ENCODE assay signal across 7 cellular contexts in the genomic region with DNA sequence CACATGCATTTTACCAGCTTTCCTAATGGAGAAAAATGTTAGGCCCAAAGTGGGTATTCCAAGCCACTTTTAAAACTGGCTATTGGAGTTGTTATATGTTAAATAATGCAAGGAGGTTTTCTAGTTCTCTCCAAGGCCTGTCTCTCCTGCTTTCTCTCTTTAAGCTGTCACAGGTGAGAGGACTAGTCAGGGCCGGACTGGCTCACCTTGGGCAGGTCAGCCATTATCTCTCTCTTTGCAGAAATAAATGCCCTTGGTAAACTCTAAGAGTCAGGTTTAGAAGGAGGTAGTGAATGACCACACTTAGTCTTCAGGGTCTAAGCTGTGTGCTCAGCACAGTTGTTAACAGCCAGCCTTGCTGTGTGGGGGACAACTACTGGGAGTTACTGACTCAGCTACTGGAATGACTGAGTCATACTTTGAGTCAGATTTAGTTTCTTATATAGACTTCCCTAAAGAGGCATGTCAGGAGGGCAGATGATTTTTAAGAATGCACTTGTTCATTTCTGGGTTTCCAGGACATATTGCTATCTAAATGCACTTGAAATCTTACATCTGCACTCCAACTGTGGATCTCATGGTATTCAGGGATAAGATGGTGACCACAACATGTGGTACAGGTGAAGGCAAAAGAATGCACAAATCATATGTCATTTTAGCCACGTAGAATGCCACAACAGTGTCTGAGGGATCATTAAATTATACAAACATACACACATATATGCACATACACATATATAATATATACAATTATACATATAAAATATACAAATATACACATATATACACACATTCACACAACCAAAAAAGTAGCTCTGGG.
DNase-seq lines count a peak whose midpoint lies in the region; ATAC-seq, FAIRE-seq and TF ChIP-seq lines count a peak whose summit lies in the region.

No MANE protein-coding gene starts in this region.

- TF ChIP-seq POLR2A in H54 (IDR thresholded peaks at IDR 0.05; ENCODE audit: low read depth, low read length) (no peak), GM12878 (IDR thresholded peaks at IDR 0.05; ENCODE audit: low read depth, low read length) (no peak)

- H3K9me3 ChIP-seq in GM12878 (replicated peaks; ENCODE audit: control insufficient read depth, insufficient read depth, low read length) (no peaks in the 10 kb centered on the region), pancreas (no peaks in the 10 kb centered on the region), small intestine (ENCODE audit: control insufficient read depth, low read depth) (no peaks in the 10 kb centered on the region)

- no peak overlapping the region for H3K4me3 ChIP-seq in GM12878
- no peak overlapping the region for H3K4me3 ChIP-seq in pancreas
- no peak overlapping the region for H3K4me3 ChIP-seq in small intestine (ENCODE audit: low read depth in 1 of 2, low read length in 2 of 2)

- CTCF ChIA-PET in GM12878 (lab: Yijun Ruan, JAX), result no interaction called here

- no peak overlapping the region for H3K4me2 ChIP-seq in GM12878 (ENCODE audit: control insufficient read depth, insufficient read depth)

- H3K27ac ChIP-seq in GM12878 (ENCODE audit: control insufficient read depth, insufficient read depth), result no peak overlapping the region
- peak overlapping the region in 1 of 4 donors; percentile 15 for H3K27ac ChIP-seq in pancreas
- no peak overlapping the region for H3K27ac ChIP-seq in small intestine (ENCODE audit: low read depth in 1 of 2, low read length in 1 of 2)

- no peak for TF ChIP-seq RAD21 in GM12878 (IDR thresholded peaks at IDR 0.05; ENCODE audit: insufficient read depth, low read depth, low read length)

- H2AFZ ChIP-seq in GM12878 (ENCODE audit: control insufficient read depth, low read depth, low read length), result no peak overlapping the region

- peak; percentile 24 for DNase-seq in H54 (ENCODE audit: insufficient read length, low spot score)
- DNase-seq in LoVo (ENCODE audit: low spot score), result peak; percentile 58
- peak; percentile 11 for DNase-seq in GM12878 (ENCODE audit: low read depth, low spot score)
- peak in 1 of 6 donors; percentile 35 for DNase-seq in pancreas
- DNase-seq in small intestine, result no peak
- no peak for DNase-seq in NCI-H146 (lab: John Stamatoyannopoulos, UW)

- FAIRE-seq in H54 (lab: Jason Lieb, UNC) (peak; percentile 90), GM12878 (lab: Jason Lieb, UNC) (no peak), pancreas (lab: Jason Lieb, UNC) (no peak), small intestine (lab: Jason Lieb, UNC) (no peak)

- H3K79me2 ChIP-seq in GM12878 (ENCODE audit: control insufficient read depth, insufficient read depth, low read length), result no peaks in the 10 kb centered on the region

- intact Hi-C loops in GM12878 (cut with micrococcal nuclease; ENCODE audit: unreplicated experiment), result no loop called here
- intact Hi-C loops in pancreas (cut with DNase I), result no loop called here

- H3K27me3 ChIP-seq in GM12878 (replicated peaks in 1 of 2; ENCODE audit: control insufficient read depth in 2 of 2, insufficient read depth in 2 of 2, low read length in 1 of 2), result no peaks in the 10 kb centered on the region
- no peaks in the 10 kb centered on the region for H3K27me3 ChIP-seq in pancreas
- H3K27me3 ChIP-seq in small intestine (ENCODE audit: control insufficient read depth in 2 of 2, insufficient read depth in 2 of 2, low read length in 2 of 2), result no peaks in the 10 kb centered on the region

- no peak for TF ChIP-seq CTCF in GM12878 (IDR thresholded peaks at IDR 0.05 in 2 of 3, conservative IDR thresholded peaks at IDR 0.05 in 1 of 3; ENCODE audit: control insufficient read depth in 2 of 3, extremely low read depth in 1 of 3, insufficient read depth in 1 of 3, low read depth in 3 of 3, low read length in 3 of 3)
- TF ChIP-seq CTCF in pancreas (IDR thresholded peaks at IDR 0.05), result no peak

- H3K9ac ChIP-seq in GM12878 (ENCODE audit: control insufficient read depth, insufficient read depth, low read length), result no peak overlapping the region

- H3K36me3 ChIP-seq in GM12878 (ENCODE audit: control insufficient read depth in 2 of 2, insufficient read depth in 2 of 2, low read length in 1 of 2), result no peaks in the 10 kb centered on the region
- no peaks in the 10 kb centered on the region for H3K36me3 ChIP-seq in pancreas
- H3K36me3 ChIP-seq in small intestine (ENCODE audit: control insufficient read depth in 2 of 2, insufficient read depth in 2 of 2, low read length in 2 of 2), result no peaks in the 10 kb centered on the region

- in situ Hi-C loops in GM12878 (cut with MboI), result no loop called here

- H3K4me1 ChIP-seq in GM12878 (ENCODE audit: control insufficient read depth, insufficient read depth, low read length) (no peaks in the 10 kb centered on the region), pancreas (peaks cover 3 to 7% (median 5%) of the 10 kb centered on the region in 3 donors), small intestine (ENCODE audit: control insufficient read depth in 2 of 2, insufficient read depth in 1 of 2, low read depth in 1 of 2, low read length in 1 of 2) (no peaks in the 10 kb centered on the region)

- peak; percentile 99 for ATAC-seq in GM18519 (IDR thresholded peaks at IDR 0.05; ENCODE audit: low FRiP score, unreplicated experiment)
- ATAC-seq in GM12878, result peak; percentile 86
- ATAC-seq in pancreas, result peak; percentile 76 to 97 (median 89)

- no peaks in the 10 kb centered on the region for H4K20me1 ChIP-seq in GM12878 (ENCODE audit: control insufficient read depth, insufficient read depth)

- WGBS in GM12878 (ENCODE audit: insufficient coverage, insufficient replicate concordance, low lambda C conversion rate, missing lambda C conversion rate), result 39% methylated on average over 2 of the region's 2 CpGs
- WGBS in pancreas, 2 donors, result 57 to 61% methylated on average over 2 of the region's 2 CpGs
- 78 to 95% (median 88%) methylated on average over 2 of the region's 2 CpGs for WGBS in small intestine, 3 donors

- SMC1A ChIA-PET in GM12878 (lab: Charles Lee; ENCODE audit: uncharacterized antibody, unreplicated experiment), result no interaction called here

- POLR2A ChIA-PET in GM12878 (lab: Charles Lee), result no interaction called here

- TF ChIP-seq EP300 in GM12878 (IDR thresholded peaks at IDR 0.05; ENCODE audit: borderline replicate concordance in 1 of 2, control insufficient read depth in 1 of 2, low read depth in 2 of 2, low read length in 2 of 2), result no peak

- RAD21 ChIA-PET in GM12878 (lab: Charles Lee; ENCODE audit: unreplicated experiment), result no interaction called here

- no TSS peak for BruUV-seq in GM12878 (replicated peaks; lab: Mats Ljungman, UMichigan)

TF ChIP-seq in GM12878, 131 proteins besides CTCF, POLR2A, EP300 and RAD21 (continues in another document):
- TF ChIP-seq NR2F1 (conservative IDR thresholded peaks at IDR 0.05) (no peak), BCL11A (IDR thresholded peaks at IDR 0.05; ENCODE audit: low read depth, low read length) (peak; percentile 41; the same call in 1 of the 2 replicates), ASH2L (IDR thresholded peaks at IDR 0.05; ENCODE audit: borderline replicate concordance, low read depth) (no peak), MEF2A (IDR thresholded peaks at IDR 0.05; ENCODE audit: insufficient read depth, low read depth, low read length) (no peak), STAT3 (IDR thresholded peaks at IDR 0.05; ENCODE audit: low read depth, low read length) (no peak), SMAD1 (IDR thresholded peaks at IDR 0.05; ENCODE audit: low read depth, partially characterized antibody) (no peak), CHD2 (IDR thresholded peaks at IDR 0.05; ENCODE audit: borderline replicate concordance, low read depth, low read length) (no peak), LARP7 (IDR thresholded peaks at IDR 0.05) (no peak)
- TF ChIP-seq, protein P1, sequence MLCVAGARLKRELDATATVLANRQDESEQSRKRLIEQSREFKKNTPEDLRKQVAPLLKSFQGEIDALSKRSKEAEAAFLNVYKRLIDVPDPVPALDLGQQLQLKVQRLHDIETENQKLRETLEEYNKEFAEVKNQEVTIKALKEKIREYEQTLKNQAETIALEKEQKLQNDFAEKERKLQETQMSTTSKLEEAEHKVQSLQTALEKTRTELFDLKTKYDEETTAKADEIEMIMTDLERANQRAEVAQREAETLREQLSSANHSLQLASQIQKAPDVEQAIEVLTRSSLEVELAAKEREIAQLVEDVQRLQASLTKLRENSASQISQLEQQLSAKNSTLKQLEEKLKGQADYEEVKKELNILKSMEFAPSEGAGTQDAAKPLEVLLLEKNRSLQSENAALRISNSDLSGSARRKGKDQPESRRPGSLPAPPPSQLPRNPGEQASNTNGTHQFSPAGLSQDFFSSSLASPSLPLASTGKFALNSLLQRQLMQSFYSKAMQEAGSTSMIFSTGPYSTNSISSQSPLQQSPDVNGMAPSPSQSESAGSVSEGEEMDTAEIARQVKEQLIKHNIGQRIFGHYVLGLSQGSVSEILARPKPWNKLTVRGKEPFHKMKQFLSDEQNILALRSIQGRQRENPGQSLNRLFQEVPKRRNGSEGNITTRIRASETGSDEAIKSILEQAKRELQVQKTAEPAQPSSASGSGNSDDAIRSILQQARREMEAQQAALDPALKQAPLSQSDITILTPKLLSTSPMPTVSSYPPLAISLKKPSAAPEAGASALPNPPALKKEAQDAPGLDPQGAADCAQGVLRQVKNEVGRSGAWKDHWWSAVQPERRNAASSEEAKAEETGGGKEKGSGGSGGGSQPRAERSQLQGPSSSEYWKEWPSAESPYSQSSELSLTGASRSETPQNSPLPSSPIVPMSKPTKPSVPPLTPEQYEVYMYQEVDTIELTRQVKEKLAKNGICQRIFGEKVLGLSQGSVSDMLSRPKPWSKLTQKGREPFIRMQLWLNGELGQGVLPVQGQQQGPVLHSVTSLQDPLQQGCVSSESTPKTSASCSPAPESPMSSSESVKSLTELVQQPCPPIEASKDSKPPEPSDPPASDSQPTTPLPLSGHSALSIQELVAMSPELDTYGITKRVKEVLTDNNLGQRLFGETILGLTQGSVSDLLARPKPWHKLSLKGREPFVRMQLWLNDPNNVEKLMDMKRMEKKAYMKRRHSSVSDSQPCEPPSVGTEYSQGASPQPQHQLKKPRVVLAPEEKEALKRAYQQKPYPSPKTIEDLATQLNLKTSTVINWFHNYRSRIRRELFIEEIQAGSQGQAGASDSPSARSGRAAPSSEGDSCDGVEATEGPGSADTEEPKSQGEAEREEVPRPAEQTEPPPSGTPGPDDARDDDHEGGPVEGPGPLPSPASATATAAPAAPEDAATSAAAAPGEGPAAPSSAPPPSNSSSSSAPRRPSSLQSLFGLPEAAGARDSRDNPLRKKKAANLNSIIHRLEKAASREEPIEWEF (IDR thresholded peaks at IDR 0.05; ENCODE audit: insufficient replicate concordance, low read depth, low read length), result no peak

Comparison
In these comparisons a context has a peak if more than half of its experiments do, and no peak if none do; other contexts are left out.
1. DNase-seq: peak in H54 (single experiment), LoVo (single experiment) and GM12878 (single experiment); none in small intestine (single experiment) and NCI-H146 (single experiment).
2. Peak in every context shown above with its lines, with median percentiles within 50 percentile points of each other: ATAC-seq.